8 cellular contexts compared by ENCODE assay signal in genomic region chr20:21510414-21510971, GRCh38. TPM values are rescaled to one million over a fixed set of nuclear protein-coding genes. Genes with fewer than 3 reads are reported as not detected.
DNase-seq lines count a peak whose midpoint lies in the region; ATAC-seq and TF ChIP-seq lines count a peak whose summit lies in the region.

No MANE protein-coding gene starts in this region.

- H3K9me3 Mint-ChIP-seq in CD4-positive, alpha-beta T cell, result no peaks in the 10 kb centered on the region

- H3K4me3 ChIP-seq in NB4 (ENCODE audit: low read depth, low read length) (peak overlapping the region; percentile 60), fibroblast of lung (replicated peaks in 1 of 4; ENCODE audit: control extremely low read depth in 1 of 4, insufficient read depth in 1 of 4, low read depth in 3 of 4, low read length in 4 of 4) (peak overlapping the region; percentile 15 to 44 (median 28)), parathyroid adenoma (ENCODE audit: low read depth, low read length) (peak overlapping the region; percentile 39), Karpas-422 (ENCODE audit: low read length) (no peak overlapping the region)

- H3K4me2 ChIP-seq in fibroblast of lung (ENCODE audit: extremely low read depth, insufficient read depth, low read length), result peak overlapping the region; percentile 56
- H3K4me2 ChIP-seq in parathyroid adenoma (ENCODE audit: low read length), result peak overlapping the region; percentile 68
- H3K4me2 ChIP-seq in Karpas-422 (ENCODE audit: low read depth, low read length, poor library complexity, severe bottlenecking), result no peak overlapping the region

- peaks cover 88% of the 10 kb centered on the region for H3K27me3 Mint-ChIP-seq in CD4-positive, alpha-beta T cell

- H3K36me3 ChIP-seq in fibroblast of lung (ENCODE audit: control insufficient read depth, insufficient read depth, low read length), result no peaks in the 10 kb centered on the region
- H3K36me3 ChIP-seq in parathyroid adenoma (ENCODE audit: control insufficient read depth, insufficient read depth, low read length), result no peaks in the 10 kb centered on the region
- no peaks in the 10 kb centered on the region for H3K36me3 ChIP-seq in Karpas-422 (ENCODE audit: insufficient read depth, low read length)

- H3K79me2 ChIP-seq in fibroblast of lung (ENCODE audit: control insufficient read depth, insufficient read depth, low read length), result no peaks in the 10 kb centered on the region
- no peaks in the 10 kb centered on the region for H3K79me2 ChIP-seq in parathyroid adenoma
- H3K79me2 ChIP-seq in Karpas-422 (ENCODE audit: low read length), result no peaks in the 10 kb centered on the region

- H3K36me3 Mint-ChIP-seq in CD4-positive, alpha-beta T cell (ENCODE audit: low read depth), result no peaks in the 10 kb centered on the region

- DNase-seq in CD4-positive, alpha-beta T cell, result no peak
- DNase-seq in NB4 (ENCODE audit: low read depth), result peak; percentile 69
- peak in 1 of 2 donors; percentile 32 for DNase-seq in fibroblast of lung (ENCODE audit: low read depth in 2 of 2)
- DNase-seq in Karpas-422, result no peak
- no peak for DNase-seq in UCSD-AML1 (lab: John Stamatoyannopoulos, UW; ENCODE audit: unreplicated experiment)
- no peak for DNase-seq in midbrain (lab: John Stamatoyannopoulos, UW)

- H3K9ac ChIP-seq in fibroblast of lung (ENCODE audit: insufficient read depth, low read length) (no peak overlapping the region), parathyroid adenoma (no peak overlapping the region), Karpas-422 (ENCODE audit: low read length) (no peak overlapping the region)

- no peaks in the 10 kb centered on the region for H4K20me1 ChIP-seq in fibroblast of lung (ENCODE audit: control insufficient read depth, extremely low read depth, insufficient read depth, low read length)
- no peaks in the 10 kb centered on the region for H4K20me1 ChIP-seq in Karpas-422 (ENCODE audit: insufficient read depth, low read depth, low read length)

- H3K27me3 ChIP-seq in CD4-positive, alpha-beta T cell (ENCODE audit: control insufficient read depth, insufficient read depth, low read length), result peaks cover 92% of the 10 kb centered on the region
- peaks cover 64% of the 10 kb centered on the region for H3K27me3 ChIP-seq in fibroblast of lung (ENCODE audit: control insufficient read depth, insufficient read depth, low read length)
- peaks cover 42% of the 10 kb centered on the region for H3K27me3 ChIP-seq in parathyroid adenoma (ENCODE audit: control insufficient read depth, insufficient read depth, low read length)
- H3K27me3 ChIP-seq in Karpas-422 (ENCODE audit: low read length), result no peaks in the 10 kb centered on the region

- H3K27ac Mint-ChIP-seq in CD4-positive, alpha-beta T cell, result no peak overlapping the region

- no peaks in the 10 kb centered on the region for H3K9me3 ChIP-seq in CD4-positive, alpha-beta T cell (ENCODE audit: control insufficient read depth, low read length)
- H3K9me3 ChIP-seq in fibroblast of lung (ENCODE audit: control insufficient read depth, insufficient read depth, low read depth, low read length) (no peaks in the 10 kb centered on the region), parathyroid adenoma (ENCODE audit: control insufficient read depth, low read length) (no peaks in the 10 kb centered on the region), Karpas-422 (ENCODE audit: low read length) (no peaks in the 10 kb centered on the region)

- peaks cover 68% of the 10 kb centered on the region for H3K4me1 Mint-ChIP-seq in CD4-positive, alpha-beta T cell (ENCODE audit: low read depth)

- ATAC-seq in CD4-positive, alpha-beta T cell (ENCODE audit: poor library complexity), result no peak
- no peak for ATAC-seq in GM21447 (IDR thresholded peaks at IDR 0.05; ENCODE audit: unreplicated experiment)

- no peaks in the 10 kb centered on the region for H3K9me2 ChIP-seq in Karpas-422 (replicated peaks; ENCODE audit: insufficient read depth, low read length)

- POLR2A ChIA-PET in CD4-positive, alpha-beta T cell (lab: Charles Lee), result no interaction called here

- CTCF ChIA-PET in CD4-positive, alpha-beta T cell (lab: Charles Lee), result interaction anchor here (1.0 kb wide), 1 partner anchor 275 kb away, joined by 3 read pairs; no protein-coding TSS in a partner anchor

- H2AFZ ChIP-seq in fibroblast of lung (ENCODE audit: low read length) (no peak overlapping the region), parathyroid adenoma (no peak overlapping the region), Karpas-422 (ENCODE audit: low read length) (no peak overlapping the region)

- H3K4me1 ChIP-seq in fibroblast of lung (ENCODE audit: control insufficient read depth, extremely low read depth, insufficient read depth, low read length), result peaks cover 4% of the 10 kb centered on the region
- no peaks in the 10 kb centered on the region for H3K4me1 ChIP-seq in parathyroid adenoma
- no peaks in the 10 kb centered on the region for H3K4me1 ChIP-seq in Karpas-422 (ENCODE audit: low read length)

- TF ChIP-seq CTCF in CD4-positive, alpha-beta T cell (IDR thresholded peaks at IDR 0.05), result no peak
- TF ChIP-seq CTCF in NB4 (IDR thresholded peaks at IDR 0.05; ENCODE audit: low read depth, low read length) (no peak), fibroblast of lung (conservative IDR thresholded peaks at IDR 0.05 in 1 of 2, IDR thresholded peaks at IDR 0.05 in 1 of 2; ENCODE audit: low read depth in 1 of 2, low read length in 2 of 2) (no peak), parathyroid adenoma (IDR thresholded peaks at IDR 0.05) (no peak)

- no peak overlapping the region for H3K27ac ChIP-seq in CD4-positive, alpha-beta T cell (ENCODE audit: low read depth, low read length)
- H3K27ac ChIP-seq in fibroblast of lung (ENCODE audit: insufficient read depth, low read length) (no peak overlapping the region), parathyroid adenoma (no peak overlapping the region), Karpas-422 (ENCODE audit: low read length) (no peak overlapping the region)

- no peak for TF ChIP-seq POLR2A in NB4 (IDR thresholded peaks at IDR 0.05; ENCODE audit: extremely low read depth, insufficient read length)

- intact Hi-C loops in CD4-positive, alpha-beta T cell (cut with DNase I, micrococcal nuclease), result loop anchor here in 1 of 2 experiments (10.0 kb wide), 1 partner anchor 796 kb away; the partner anchor contains the start of gene RALGAPA2

- peak overlapping the region; percentile 83 for H3K4me3 Mint-ChIP-seq in CD4-positive, alpha-beta T cell

RNA-seq across cellular contexts. Expression of gene NKX2-2, which starts 3.4 kb away (rescaled TPM):
- total RNA-seq in CD4-positive, alpha-beta T cell, result not detected
- total RNA-seq in fibroblast of lung, result not detected in 2 replicates
- not detected in 2 replicates for polyA plus RNA-seq in fibroblast of lung
- polyA plus RNA-seq in fibroblast of lung (2012), result not detected in 2 replicates
- polyA minus RNA-seq in fibroblast of lung (ENCODE audit: low replicate concordance), result not detected in 2 replicates
- not detected in 2 replicates for total RNA-seq in Karpas-422 (2014; rRNA removed; shearing (Covaris generic); ENCODE audit: low replicate concordance)
